Comparison of ENCODE assay signal across 18 cellular contexts in the genomic region with DNA sequence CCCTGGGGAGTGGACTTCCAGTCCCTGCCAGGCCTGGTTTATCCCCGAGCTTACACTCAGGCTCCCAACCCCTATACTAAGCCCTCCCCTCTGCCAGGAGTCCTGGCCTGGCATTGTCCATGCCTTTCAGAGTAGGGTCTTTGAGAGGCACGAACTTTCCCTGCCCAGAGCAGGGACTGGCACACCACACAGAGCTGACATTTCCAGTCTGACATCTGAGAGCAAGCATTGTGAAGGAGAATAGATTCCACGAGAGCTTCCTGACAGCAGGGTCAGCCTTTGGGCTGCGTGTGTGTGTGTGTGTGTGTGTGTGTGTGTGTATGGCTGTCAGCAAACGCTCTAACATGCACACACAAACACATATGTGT. TPM values are rescaled to one million over a fixed set of nuclear protein-coding genes. Genes with fewer than 3 reads are reported as not detected.
DNase-seq lines count a peak whose midpoint lies in the region; ATAC-seq, FAIRE-seq and TF ChIP-seq lines count a peak whose summit lies in the region.
"Had no signal": no experiment of that assay in that cellular context is flagged by ENCODE, and none has a peak within 500 bp of the region (broad histone marks: within the 10 kb centered on the region; RNA-seq: fewer than 3 reads in every experiment).

No MANE protein-coding gene starts in this region.

- no peak overlapping the region for H3K4ac ChIP-seq in neuronal stem cell (ENCODE audit: low read length)

- ATAC-seq in HG03521 (IDR thresholded peaks at IDR 0.05; ENCODE audit: unreplicated experiment): no peak

- 71 to 80% methylated on average over 1 of the region's 5 CpGs for WGBS in esophagus squamous epithelium, 2 donors
- no CpG with 5 or more reads among the region's 5 CpGs for whole genome bisulfite sequencing in neuronal stem cell (ENCODE audit: extremely low coverage in 2 of 2, insufficient read length in 2 of 2, insufficient replicate concordance in 1 of 2), 2 donors
- WGBS in ovary, 3 donors: 67 to 71% (median 70%) methylated on average over 5 of the region's 5 CpGs

- H2BK12ac ChIP-seq in neuronal stem cell (ENCODE audit: low read length): no peak overlapping the region

- no peak overlapping the region for H3K4me2 ChIP-seq in neuronal stem cell (ENCODE audit: insufficient read depth, low read length, poor library complexity, severe bottlenecking)

- DNase-seq in DMS153 (lab: John Stamatoyannopoulos, UW) (peak; percentile 48), DMS153 treated with DMSO at 0.1 percent for 48 hours (lab: John Stamatoyannopoulos, UW; ENCODE audit: unreplicated experiment) (no peak), esophagus squamous epithelium (lab: John Stamatoyannopoulos, UW) (no peak), neuronal stem cell (ENCODE audit: low spot score) (no peak), ovary (no peak), GM12891 (ENCODE audit: insufficient read length, low spot score) (no peak), GM12892 (ENCODE audit: insufficient read length) (no peak)
- DNase-seq: activated CD4-positive, alpha-beta memory T cell treated with anti-CD3 and anti-CD28 coated beads, Interleukin-2, amount 10 ng/mL, durations not matched to agents 7 days and 5 days; GOT3; MM.1S; NCI-H1930; NCI-H524 treated with DMSO at 0.1 percent for 48 hours; OCI-M1 had no signal

- H3K18ac ChIP-seq in neuronal stem cell (ENCODE audit: low read length): peak overlapping the region; percentile 53

- peak overlapping the region; percentile 48 for H2BK5ac ChIP-seq in neuronal stem cell (ENCODE audit: low read length)

- H3K9me3 ChIP-seq in esophagus squamous epithelium (no peaks in the 10 kb centered on the region), neuronal stem cell (replicated peaks in 1 of 2; ENCODE audit: control insufficient read depth in 2 of 2, insufficient read depth in 1 of 2, low read depth in 1 of 2, low read length in 2 of 2) (no peaks in the 10 kb centered on the region), ovary (no peaks in the 10 kb centered on the region)
- H3K9me3 ChIP-seq: adrenal gland had no signal

- H2BK120ac ChIP-seq in neuronal stem cell (ENCODE audit: low read depth, low read length): peak overlapping the region; percentile 10

- H3K27me3 ChIP-seq in esophagus squamous epithelium (peaks cover 0 to 91% (median 0%) of the 10 kb centered on the region in 4 donors), neuronal stem cell (ENCODE audit: control insufficient read depth in 3 of 3, insufficient read depth in 3 of 3, low read depth in 1 of 3, low read length in 3 of 3) (no peaks in the 10 kb centered on the region), ovary (no peaks in the 10 kb centered on the region)
- H3K27me3 ChIP-seq: adrenal gland had no signal

- FAIRE-seq in GM12891 (lab: Jason Lieb, UNC) (no peak), GM12892 (lab: Jason Lieb, UNC) (no peak)
- FAIRE-seq: colon, kidney had no signal

- no peak overlapping the region for H3K14ac ChIP-seq in neuronal stem cell (ENCODE audit: low read length)

- no peaks in the 10 kb centered on the region for H3K79me1 ChIP-seq in neuronal stem cell (ENCODE audit: low read depth, low read length)

- H3K23ac ChIP-seq in neuronal stem cell (ENCODE audit: low read depth, low read length, poor library complexity): no peak overlapping the region

- peak overlapping the region; percentile 86 for H2AK5ac ChIP-seq in neuronal stem cell (ENCODE audit: low read depth, low read length)

- H3K36me3 ChIP-seq in esophagus squamous epithelium: no peaks in the 10 kb centered on the region
- H3K36me3 ChIP-seq in neuronal stem cell (replicated peaks in 1 of 2; ENCODE audit: control insufficient read depth in 2 of 2, insufficient read depth in 2 of 2, low read length in 2 of 2): no peaks in the 10 kb centered on the region
- no peaks in the 10 kb centered on the region for H3K36me3 ChIP-seq in ovary
- H3K36me3 ChIP-seq: adrenal gland had no signal

- H4K91ac ChIP-seq in neuronal stem cell (ENCODE audit: low read depth, low read length, poor library complexity): no peak overlapping the region

- H2AFZ ChIP-seq in neuronal stem cell (ENCODE audit: low read length): no peak overlapping the region

- H3K4me3 ChIP-seq in esophagus squamous epithelium (no peak overlapping the region), neuronal stem cell (ENCODE audit: low read length in 2 of 2) (no peak overlapping the region), ovary (no peak overlapping the region)
- H3K4me3 ChIP-seq: adrenal gland had no signal

- no peak overlapping the region for H3K9ac ChIP-seq in neuronal stem cell (ENCODE audit: low read depth, low read length, poor library complexity)

- intact Hi-C loops in esophagus squamous epithelium (cut with DNase I): no loop called here
- intact Hi-C loops in ovary (cut with DNase I): no loop called here

- peak overlapping the region in 3 of 4 donors; percentile 46 to 81 (median 58) for H3K27ac ChIP-seq in esophagus squamous epithelium
- peak overlapping the region; percentile 82 for H3K27ac ChIP-seq in neuronal stem cell (replicated peaks; ENCODE audit: low read length)
- H3K27ac ChIP-seq in ovary: no peak overlapping the region
- H3K27ac ChIP-seq: 22Rv1 had no signal

- peak overlapping the region; percentile 81 for H2BK15ac ChIP-seq in neuronal stem cell (ENCODE audit: low read length)

- H3K4me1 ChIP-seq in esophagus squamous epithelium (peaks cover 8 to 17% (median 11%) of the 10 kb centered on the region in 3 donors), neuronal stem cell (ENCODE audit: control insufficient read depth in 2 of 2, insufficient read depth in 1 of 2, low read depth in 1 of 2, low read length in 2 of 2) (peaks cover 34 to 59% of the 10 kb centered on the region in 2 donors), ovary (ENCODE audit: insufficient read depth) (no peaks in the 10 kb centered on the region)

- H4K8ac ChIP-seq in neuronal stem cell (ENCODE audit: low read depth, low read length): peak overlapping the region; percentile 44

- TF ChIP-seq CTCF in esophagus squamous epithelium (IDR thresholded peaks at IDR 0.05) (no peak), ovary (IDR thresholded peaks at IDR 0.05) (no peak)

- no peak for TF ChIP-seq POLR2A in esophagus squamous epithelium (IDR thresholded peaks at IDR 0.05)
- no peak for TF ChIP-seq POLR2A in ovary (IDR thresholded peaks at IDR 0.05)
- TF ChIP-seq POLR2A in GM12891 (IDR thresholded peaks at IDR 0.05; ENCODE audit: low read depth, low read length): no peak
- no peak for TF ChIP-seq POLR2A in GM12892 (IDR thresholded peaks at IDR 0.05; ENCODE audit: low read depth, low read length)

- TF ChIP-seq EP300 in ovary (IDR thresholded peaks at IDR 0.05): no peak

TF ChIP-seq in GM12891, 5 proteins besides CTCF, POLR2A, EP300 and RAD21:
- TF ChIP-seq SPI1 (IDR thresholded peaks at IDR 0.05; ENCODE audit: low read depth, low read length) (no peak), POLR2AphosphoS5 (IDR thresholded peaks at IDR 0.05; ENCODE audit: low read depth, low read length) (no peak), PAX5 (IDR thresholded peaks at IDR 0.05; ENCODE audit: insufficient read depth, low read length, severe bottlenecking) (no peak), TAF1 (IDR thresholded peaks at IDR 0.05; ENCODE audit: low read depth, low read length) (no peak), POU2F2 (IDR thresholded peaks at IDR 0.05; ENCODE audit: low read depth, low read length) (no peak)

RNA-seq across cellular contexts. Expression of a gene that starts 59.5 kb away (rescaled TPM):
- 10 to 100 TPM in 2 of 4 donors, 1 to 10 TPM in 2; 6.3 to 53.4 (median 24.6) TPM for total RNA-seq in esophagus squamous epithelium
- polyA plus RNA-seq in neuronal stem cell (2013, experiment 1 of 2): 0.15 TPM
- polyA plus RNA-seq in neuronal stem cell (2013, experiment 2 of 2): 0.10 TPM
- 10 to 100 TPM; 15.3 to 57.3 (median 20.3) TPM for total RNA-seq in ovary
- polyA plus RNA-seq in ovary: 100 to 1,000 TPM in 1 of 2 donors, 10 to 100 TPM in 1; 20.2 to 103 TPM
- polyA plus RNA-seq in GM12891 (2012; ENCODE audit: low read depth, missing spikeins): 479 TPM
- polyA plus RNA-seq in GM12892 (2012; ENCODE audit: missing spikeins): 808 TPM

Comparison
In these comparisons a context has a peak if more than half of its experiments do, and no peak if none do; other contexts are left out.
1. H3K27ac ChIP-seq: peak in esophagus squamous epithelium (3 of 4) and neuronal stem cell (single experiment); none in ovary (0 of 2).